In genomic region chr1:246597340-246597739, GRCh38 we compare ENCODE assay signal across 10 cellular contexts. TPM values are rescaled to one million over a fixed set of nuclear protein-coding genes. Genes with fewer than 3 reads are reported as not detected.
DNase-seq lines count a peak whose midpoint lies in the region; ATAC-seq, FAIRE-seq and TF ChIP-seq lines count a peak whose summit lies in the region.
"Had no signal": no experiment of that assay in that cellular context is flagged by ENCODE, and none has a peak within 500 bp of the region (broad histone marks: within the 10 kb centered on the region; RNA-seq: fewer than 3 reads in every experiment).

No MANE protein-coding gene starts in this region.

- no peak for TF ChIP-seq EP300 in A549 (IDR thresholded peaks at IDR 0.05)

- POLR2A ChIA-PET in A549 (lab: Yijun Ruan, JAX), result no interaction called here

- no peak for TF ChIP-seq POLR2A in A549 (IDR thresholded peaks at IDR 0.05; ENCODE audit: low read length)

- H3K27me3 Mint-ChIP-seq in endothelial cell (ENCODE audit: unreplicated experiment), result peaks cover 2% of the 10 kb centered on the region
- H3K27me3 Mint-ChIP-seq: activated naive CD4-positive, alpha-beta T cell treated with anti-CD3 and anti-CD28 coated beads, Interleukin-2, amount 10 ng/mL, durations not matched to agents 7 days and 5 days had no signal

- H3K4me3 ChIP-seq in A549 (no peak overlapping the region), choroid plexus epithelial cell (ENCODE audit: low read depth, low read length) (no peak overlapping the region)

- DNase-seq in A549 (ENCODE audit: low read depth in 1 of 2, low spot score in 1 of 2) (peak in 1 of 2 experiments; percentile 73), HT-29 (ENCODE audit: low spot score) (peak; percentile 79), choroid plexus epithelial cell (ENCODE audit: low read depth) (peak; percentile 83), left lobe of liver (ENCODE audit: low spot score) (no peak), endothelial cell (ENCODE audit: low spot score) (no peak), NCI-H1436 treated with DMSO at 0.1 percent for 48 hours (lab: John Stamatoyannopoulos, UW) (no peak)
- DNase-seq: activated naive CD4-positive, alpha-beta T cell treated with anti-CD3 and anti-CD28 coated beads, Interleukin-2, amount 10 ng/mL, durations not matched to agents 7 days and 5 days; NCI-H1694 treated with DMSO at 0.1 percent for 48 hours had no signal

- FAIRE-seq in A549 (lab: Jason Lieb, UNC), result no peak

- H3K27ac ChIP-seq in A549, result no peak overlapping the region

- ATAC-seq in A549, result peak; percentile 50 to 75; a peak in 4 of 6 replicates
- peak; percentile 62 for ATAC-seq in left lobe of liver
- no peak for ATAC-seq in HG02973 (IDR thresholded peaks at IDR 0.05; ENCODE audit: unreplicated experiment)
- no peak for ATAC-seq in HG02610 (IDR thresholded peaks at IDR 0.05; ENCODE audit: unreplicated experiment)

- no peaks in the 10 kb centered on the region for H3K4me1 Mint-ChIP-seq in endothelial cell (ENCODE audit: unreplicated experiment)

- CTCF ChIA-PET in A549 (lab: Yijun Ruan, JAX), result no interaction called here

- WGBS in A549 (ENCODE audit: missing lambda C conversion rate), result 86% methylated on average over 5 of the region's 5 CpGs

- no peak overlapping the region for H3K4me2 ChIP-seq in A549

- H3K36me3 Mint-ChIP-seq in endothelial cell (ENCODE audit: low read depth, unreplicated experiment), result no peaks in the 10 kb centered on the region

- no peak overlapping the region for H3K4me3 Mint-ChIP-seq in endothelial cell (ENCODE audit: unreplicated experiment)
- H3K4me3 Mint-ChIP-seq: activated naive CD4-positive, alpha-beta T cell treated with anti-CD3 and anti-CD28 coated beads, Interleukin-2, amount 10 ng/mL, durations not matched to agents 7 days and 5 days had no signal

- no peaks in the 10 kb centered on the region for H3K9me3 Mint-ChIP-seq in endothelial cell (ENCODE audit: unreplicated experiment)
- H3K9me3 Mint-ChIP-seq: activated naive CD4-positive, alpha-beta T cell treated with anti-CD3 and anti-CD28 coated beads, Interleukin-2, amount 10 ng/mL, durations not matched to agents 7 days and 5 days had no signal

- no peaks in the 10 kb centered on the region for H3K9me3 ChIP-seq in A549

- H3K4me1 ChIP-seq in A549, result 0 out of 3 replicates have a peak, but pooled peaks cover 8% of the 10 kb centered on the region

- TF ChIP-seq RAD21 in A549 (conservative IDR thresholded peaks at IDR 0.05 in 1 of 2, IDR thresholded peaks at IDR 0.05 in 1 of 2), result no peak

- no peak overlapping the region for H3K27ac Mint-ChIP-seq in endothelial cell (ENCODE audit: unreplicated experiment)
- H3K27ac Mint-ChIP-seq: activated naive CD4-positive, alpha-beta T cell treated with anti-CD3 and anti-CD28 coated beads, Interleukin-2, amount 10 ng/mL, durations not matched to agents 7 days and 5 days had no signal

- no peak for TF ChIP-seq CTCF in A549 (IDR thresholded peaks at IDR 0.05)
- TF ChIP-seq CTCF in choroid plexus epithelial cell (conservative IDR thresholded peaks at IDR 0.05; ENCODE audit: low read depth, low read length), result no peak
- TF ChIP-seq CTCF in endothelial cell (IDR thresholded peaks at IDR 0.05; ENCODE audit: unreplicated experiment), result no peak

TF ChIP-seq in A549, 52 proteins besides CTCF, POLR2A, EP300 and RAD21:
- TF ChIP-seq KDM5A (IDR thresholded peaks at IDR 0.05) (no peak), NR3C1 (IDR thresholded peaks at IDR 0.05) (no peak), MAX (IDR thresholded peaks at IDR 0.05) (no peak), HOXA7 (CRISPR knock-in tag; IDR thresholded peaks at IDR 0.05) (no peak), ESRRA (IDR thresholded peaks at IDR 0.05; ENCODE audit: borderline replicate concordance, low read length) (no peak), HES2 (IDR thresholded peaks at IDR 0.05) (no peak), MAFK (IDR thresholded peaks at IDR 0.05; ENCODE audit: partially characterized antibody) (no peak), USF2 (IDR thresholded peaks at IDR 0.05) (no peak), ZFP36 (IDR thresholded peaks at IDR 0.05; ENCODE audit: borderline replicate concordance, partially characterized antibody) (no peak), BCL3 (IDR thresholded peaks at IDR 0.05) (no peak), TFCP2L1 (CRISPR knock-in tag; IDR thresholded peaks at IDR 0.05) (no peak)

RNA-seq across cellular contexts. Expression of gene CNST, which starts 31.1 kb away (rescaled TPM):
- polyA plus RNA-seq in A549 (2011; rRNA removed), result 19.8 and 23.0 TPM in 2 replicates
- polyA plus RNA-seq in A549 (2012; cell fraction: cytosol; rRNA removed), result 4.4 and 5.2 TPM in 2 replicates
- polyA plus RNA-seq in A549 (2012; cell fraction: nucleus; rRNA removed), result 3.9 and 6.6 TPM in 2 replicates
- polyA plus RNA-seq in A549 (2017; fragmentation: RNase III; extraction: RNeasy Plus Mini Kit Qiagen cat#74134 plus additional on column Dnase treatment), result 7.3 to 7.9 TPM (median 7.5 TPM) in 3 replicates
- 20.5 and 39.5 TPM in 2 replicates for polyA minus RNA-seq in A549 (2011; rRNA and poly(A)+ RNA removed)
- total RNA-seq in HT-29 (2014; rRNA removed; shearing (Covaris generic)), result 6.1 and 7.0 TPM in 2 replicates
- 16.5 TPM for total RNA-seq in left lobe of liver
- total RNA-seq in endothelial cell (ENCODE audit: unreplicated experiment), result 14.6 TPM

RNA-seq across cellular contexts. Expression of gene TFB2M, which starts 31.3 kb away (rescaled TPM):
- polyA plus RNA-seq in A549 (2011; rRNA removed), result 36.7 and 59.9 TPM in 2 replicates
- polyA plus RNA-seq in A549 (2012; cell fraction: cytosol; rRNA removed), result 18.1 and 20.2 TPM in 2 replicates
- 13.5 and 17.9 TPM in 2 replicates for polyA plus RNA-seq in A549 (2012; cell fraction: nucleus; rRNA removed)
- 27.7 to 30.6 TPM (median 28.7 TPM) in 3 replicates for polyA plus RNA-seq in A549 (2017; fragmentation: RNase III; extraction: RNeasy Plus Mini Kit Qiagen cat#74134 plus additional on column Dnase treatment)
- 7.5 and 9.0 TPM in 2 replicates for polyA minus RNA-seq in A549 (2011; rRNA and poly(A)+ RNA removed)
- total RNA-seq in HT-29 (2014; rRNA removed; shearing (Covaris generic)), result 21.6 and 25.7 TPM in 2 replicates
- total RNA-seq in left lobe of liver, result 14.1 TPM
- total RNA-seq in endothelial cell (ENCODE audit: unreplicated experiment), result 9.5 TPM

Comparison
In these comparisons a context has a peak if more than half of its experiments do, and no peak if none do; other contexts are left out.
1. ATAC-seq: peak in A549 (2 of 2) and left lobe of liver (single experiment); none in HG02973 (single experiment) and HG02610 (single experiment).
2. DNase-seq: peak in HT-29 (single experiment) and choroid plexus epithelial cell (single experiment); none in left lobe of liver (single experiment), endothelial cell (single experiment) and NCI-H1436 treated with DMSO at 0.1 percent for 48 hours (single experiment).